ENCODE assay signal across 8 cellular contexts in the genomic region with DNA sequence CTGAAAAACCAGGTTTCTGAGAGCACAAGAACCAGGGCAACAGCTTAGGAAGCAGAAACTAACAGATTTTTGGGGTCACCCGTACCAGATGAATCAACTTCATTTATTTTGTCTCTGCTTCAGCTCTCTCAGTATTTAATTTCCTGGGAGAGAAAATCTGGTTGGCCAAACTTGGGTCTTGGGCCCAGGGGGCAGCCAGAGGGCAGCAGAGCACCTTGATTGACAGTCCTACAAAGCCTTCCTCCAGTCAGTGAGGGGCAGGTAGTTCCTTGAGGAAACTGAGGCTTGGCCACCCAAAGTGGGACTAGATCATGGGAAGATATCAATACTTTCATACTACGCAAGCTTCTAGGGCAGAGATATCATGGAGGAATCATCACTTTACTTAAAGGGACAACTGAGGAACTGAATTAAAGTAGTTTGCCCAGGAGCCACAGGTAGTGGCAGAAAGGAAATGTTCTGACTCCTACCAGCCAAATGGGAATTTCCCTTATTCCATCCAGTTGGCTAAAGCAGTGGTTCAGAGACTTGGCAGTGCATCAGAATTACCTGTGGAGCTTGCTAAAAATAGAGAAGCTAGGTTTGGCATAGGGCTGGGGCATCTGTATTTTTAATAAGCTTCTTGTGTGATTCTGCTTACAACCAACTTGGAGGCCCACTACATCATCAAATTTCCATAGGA. TPM values are rescaled to one million over a fixed set of nuclear protein-coding genes. Genes with fewer than 3 reads are reported as not detected.
DNase-seq lines count a peak whose midpoint lies in the region; ATAC-seq lines count a peak whose summit lies in the region.

No MANE protein-coding gene starts in this region.

- ATAC-seq in HG02610 (IDR thresholded peaks at IDR 0.05; ENCODE audit: unreplicated experiment) = no peak
- ATAC-seq in GM21737 (IDR thresholded peaks at IDR 0.05; ENCODE audit: unreplicated experiment) = no peak

- no peak overlapping the region for H3K4me3 Mint-ChIP-seq in activated T-cell treated with anti-CD3 and anti-CD28 coated beads, Interleukin-2, amount 50 U/mL, for 24 hours

- H3K27me3 Mint-ChIP-seq in activated T-cell treated with anti-CD3 and anti-CD28 coated beads, Interleukin-2, amount 50 U/mL, for 24 hours = no peaks in the 10 kb centered on the region

- H3K27ac Mint-ChIP-seq in activated T-cell treated with anti-CD3 and anti-CD28 coated beads, Interleukin-2, amount 50 U/mL, for 24 hours = no peak overlapping the region

- no peaks in the 10 kb centered on the region for H3K9me3 Mint-ChIP-seq in activated T-cell treated with anti-CD3 and anti-CD28 coated beads, Interleukin-2, amount 50 U/mL, for 24 hours

- peaks cover 21% of the 10 kb centered on the region for H3K4me1 Mint-ChIP-seq in activated T-cell treated with anti-CD3 and anti-CD28 coated beads, Interleukin-2, amount 50 U/mL, for 24 hours (ENCODE audit: low read depth)

- no peaks in the 10 kb centered on the region for H3K36me3 Mint-ChIP-seq in activated T-cell treated with anti-CD3 and anti-CD28 coated beads, Interleukin-2, amount 50 U/mL, for 24 hours (ENCODE audit: low read depth)

- DNase-seq in GM19238 (ENCODE audit: insufficient read length, low spot score) = peak; percentile 10
- DNase-seq in NCI-H460 (ENCODE audit: extremely low read depth, low read depth) = peak; percentile 28
- peak; percentile 67 for DNase-seq in activated T-cell treated with anti-CD3 and anti-CD28 coated beads, Interleukin-2, amount 50 U/mL, for 24 hours
- peak; percentile 46 for DNase-seq in glomerular visceral epithelial cell (ENCODE audit: extremely low spot score)
- DNase-seq in stimulated activated CD4-positive, alpha-beta T cell treated with anti-CD3 and anti-CD28 coated beads, Interleukin-2, amount 100 ng/mL, for 24 hours = peak; percentile 52 to 54
- DNase-seq in DMS153 (lab: John Stamatoyannopoulos, UW) = no peak

RNA-seq across cellular contexts. Expression of a gene that starts 21.5 kb away (rescaled TPM):
- 3.9 and 6.6 TPM in 2 replicates for total RNA-seq in NCI-H460 (2014; rRNA removed; shearing (Covaris generic))
- polyA plus RNA-seq in NCI-H460 (2014; cell fraction: nucleus; rRNA removed) = 3.8 and 5.8 TPM in 2 replicates
